ENCODE assay signal across 11 cellular contexts in the genomic region with DNA sequence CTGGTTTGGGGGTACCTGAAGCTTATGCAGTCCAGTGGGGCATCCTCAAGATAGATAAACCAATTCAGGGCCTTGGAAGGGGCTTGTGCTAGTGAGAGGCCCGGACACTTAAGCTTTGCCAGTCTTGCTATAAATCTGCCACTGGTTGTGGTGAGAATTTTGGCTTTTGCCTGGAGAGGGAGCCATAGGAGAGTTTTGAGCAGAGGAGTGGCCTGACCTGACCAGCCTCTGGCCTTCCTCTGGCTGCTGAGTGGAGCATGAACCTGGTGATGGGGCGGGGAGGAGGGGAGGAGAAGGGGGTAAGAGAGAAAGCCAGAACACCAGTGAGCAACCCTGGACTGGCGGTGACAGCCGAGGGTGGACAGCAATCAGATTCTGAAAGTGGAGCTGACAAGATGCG. TPM values are rescaled to one million over a fixed set of nuclear protein-coding genes. Genes with fewer than 3 reads are reported as not detected.
DNase-seq lines count a peak whose midpoint lies in the region; ATAC-seq, FAIRE-seq and TF ChIP-seq lines count a peak whose summit lies in the region.
"Had no signal": no experiment of that assay in that cellular context is flagged by ENCODE, and none has a peak within 500 bp of the region (broad histone marks: within the 10 kb centered on the region; RNA-seq: fewer than 3 reads in every experiment).

No MANE protein-coding gene starts in this region.

- DNase-seq in Calu3 (peak; percentile 10), HuH-7.5 (ENCODE audit: low spot score) (peak; percentile 47), left colon (no peak), frontal cortex (ENCODE audit: low spot score in 2 of 2) (no peak), pons (ENCODE audit: low spot score) (no peak)
- DNase-seq in T-helper 2 cell treated with Interferon-gamma antibody and Interleukin-4, amounts not matched to agents 5 μg/mL and 100 μg/mL, for 36 hours (ENCODE audit: low spot score), result no peak
- no peak for DNase-seq in stimulated activated CD4-positive, alpha-beta T cell treated with anti-CD3 and anti-CD28 coated beads, Interleukin-2, amount 100 ng/mL, for 24 hours
- DNase-seq: CD8-positive, alpha-beta memory T cell; stimulated activated naive CD4-positive, alpha-beta T cell had no signal

- CTCF ChIA-PET in Calu3 (lab: Charles Lee), result no interaction called here

- no peaks in the 10 kb centered on the region for H3K9me3 Mint-ChIP-seq in Calu3 (ENCODE audit: low read depth, unreplicated experiment)
- H3K9me3 Mint-ChIP-seq in activated T-helper 17 cell treated with anti-CD3 and anti-CD28 coated beads, Interleukin-2, amount 50 U/mL, for 72 hours, result no peaks in the 10 kb centered on the region
- no peaks in the 10 kb centered on the region for H3K9me3 Mint-ChIP-seq in T-helper 2 cell treated with Interferon-gamma antibody and Interleukin-4, amounts not matched to agents 5 μg/mL and 100 μg/mL, for 36 hours

- no peak overlapping the region for H3K27ac Mint-ChIP-seq in Calu3 (ENCODE audit: unreplicated experiment)
- H3K27ac Mint-ChIP-seq in activated T-helper 17 cell treated with anti-CD3 and anti-CD28 coated beads, Interleukin-2, amount 50 U/mL, for 72 hours, result peak overlapping the region; percentile 10
- no peak overlapping the region for H3K27ac Mint-ChIP-seq in T-helper 2 cell treated with Interferon-gamma antibody and Interleukin-4, amounts not matched to agents 5 μg/mL and 100 μg/mL, for 36 hours

- FAIRE-seq in frontal cortex (lab: Jason Lieb, UNC), result no peak
- FAIRE-seq: keratinocyte had no signal

- ATAC-seq in activated T-helper 17 cell treated with anti-CD3 and anti-CD28 coated beads, Interleukin-2, amount 50 U/mL, for 72 hours (replicated peaks), result no peak
- peak; percentile 40 for ATAC-seq in left colon

- no peak overlapping the region for H3K4me3 Mint-ChIP-seq in Calu3 (ENCODE audit: low read depth, unreplicated experiment)
- H3K4me3 Mint-ChIP-seq in activated T-helper 17 cell treated with anti-CD3 and anti-CD28 coated beads, Interleukin-2, amount 50 U/mL, for 72 hours, result no peak overlapping the region
- no peak overlapping the region for H3K4me3 Mint-ChIP-seq in T-helper 2 cell treated with Interferon-gamma antibody and Interleukin-4, amounts not matched to agents 5 μg/mL and 100 μg/mL, for 36 hours

- no peak for TF ChIP-seq CTCF in Calu3 (IDR thresholded peaks at IDR 0.05; ENCODE audit: unreplicated experiment)

- intact Hi-C loops in Calu3 (cut with micrococcal nuclease; ENCODE audit: unreplicated experiment), result no loop called here
- intact Hi-C loops in left colon (cut with DNase I, micrococcal nuclease), result no loop called here

- peaks cover 9% of the 10 kb centered on the region for H3K27me3 Mint-ChIP-seq in Calu3 (ENCODE audit: unreplicated experiment)
- H3K27me3 Mint-ChIP-seq in activated T-helper 17 cell treated with anti-CD3 and anti-CD28 coated beads, Interleukin-2, amount 50 U/mL, for 72 hours, result peaks cover 4% of the 10 kb centered on the region
- peaks cover 4% of the 10 kb centered on the region for H3K27me3 Mint-ChIP-seq in T-helper 2 cell treated with Interferon-gamma antibody and Interleukin-4, amounts not matched to agents 5 μg/mL and 100 μg/mL, for 36 hours (ENCODE audit: low read depth)

- no peaks in the 10 kb centered on the region for H3K36me3 Mint-ChIP-seq in Calu3 (ENCODE audit: insufficient read depth, unreplicated experiment)
- H3K36me3 Mint-ChIP-seq in activated T-helper 17 cell treated with anti-CD3 and anti-CD28 coated beads, Interleukin-2, amount 50 U/mL, for 72 hours (ENCODE audit: low read depth), result peaks cover 30% of the 10 kb centered on the region
- H3K36me3 Mint-ChIP-seq in T-helper 2 cell treated with Interferon-gamma antibody and Interleukin-4, amounts not matched to agents 5 μg/mL and 100 μg/mL, for 36 hours (ENCODE audit: low read depth), result no peaks in the 10 kb centered on the region

- BruUV-seq in Calu3 (replicated peaks; lab: Mats Ljungman, UMichigan), result no TSS peak

- H3K4me1 Mint-ChIP-seq in Calu3 (ENCODE audit: low read depth, unreplicated experiment), result no peaks in the 10 kb centered on the region
- no peaks in the 10 kb centered on the region for H3K4me1 Mint-ChIP-seq in activated T-helper 17 cell treated with anti-CD3 and anti-CD28 coated beads, Interleukin-2, amount 50 U/mL, for 72 hours
- H3K4me1 Mint-ChIP-seq in T-helper 2 cell treated with Interferon-gamma antibody and Interleukin-4, amounts not matched to agents 5 μg/mL and 100 μg/mL, for 36 hours (ENCODE audit: low read depth), result no peaks in the 10 kb centered on the region
- H3K4me1 Mint-ChIP-seq: CD8-positive, alpha-beta memory T cell had no signal

RNA-seq across cellular contexts. Expression of gene TMEM74B, which starts 7.1 kb away (rescaled TPM):
- total RNA-seq in Calu3 (2022) (0.54 and 0.83 TPM in 2 replicates), left colon (1 to 10 TPM; 2.2 to 3.4 TPM), frontal cortex (9.4 TPM)
- 1 to 10 TPM in 1 of 2 donors, under 1 TPM in 1; 0.89 to 6.0 TPM for total RNA-seq in activated T-helper 17 cell treated with anti-CD3 and anti-CD28 coated beads, Interleukin-2, amount 50 U/mL, for 72 hours

RNA-seq across cellular contexts. Expression of gene C20orf202, which starts 25.6 kb away (rescaled TPM):
- 0.22 TPM in 1 of 2 replicates, not detected in the other for total RNA-seq in Calu3 (2022)
- not detected for total RNA-seq in activated T-helper 17 cell treated with anti-CD3 and anti-CD28 coated beads, Interleukin-2, amount 50 U/mL, for 72 hours
- total RNA-seq in left colon, result under 1 TPM; 0.18 to 0.59 TPM
- 0.41 TPM for total RNA-seq in frontal cortex
- total RNA-seq: CD8-positive, alpha-beta memory T cell had no signal

RNA-seq across cellular contexts. Expression of gene RAD21L1, which starts 48.2 kb away (rescaled TPM):
- total RNA-seq in Calu3 (2022), result not detected in 2 replicates
- not detected for total RNA-seq in activated T-helper 17 cell treated with anti-CD3 and anti-CD28 coated beads, Interleukin-2, amount 50 U/mL, for 72 hours
- not detected for total RNA-seq in left colon
- total RNA-seq in frontal cortex, result under 0.01 TPM
- total RNA-seq: CD8-positive, alpha-beta memory T cell had no signal

RNA-seq across cellular contexts. Expression of gene PSMF1, which starts 59.3 kb away (rescaled TPM):
- total RNA-seq in Calu3 (2022), result 112 and 128 TPM in 2 replicates
- total RNA-seq in activated T-helper 17 cell treated with anti-CD3 and anti-CD28 coated beads, Interleukin-2, amount 50 U/mL, for 72 hours, result 100 to 1,000 TPM; 102 to 168 TPM
- 100 to 1,000 TPM; 119 to 133 TPM for total RNA-seq in left colon
- total RNA-seq in frontal cortex, result 24.5 TPM

Comparison
In these comparisons a context has a peak if more than half of its experiments do, and no peak if none do; other contexts are left out.
1. DNase-seq: peak in Calu3 (single experiment) and HuH-7.5 (single experiment); none in left colon (0 of 2), frontal cortex (0 of 2), T-helper 2 cell treated with Interferon-gamma antibody and Interleukin-4, amounts not matched to agents 5 μg/mL and 100 μg/mL, for 36 hours (single experiment), pons (single experiment) and stimulated activated CD4-positive, alpha-beta T cell treated with anti-CD3 and anti-CD28 coated beads, Interleukin-2, amount 100 ng/mL, for 24 hours (0 of 2).